ENCODE assay signal across 9 cellular contexts in genomic region chr22:42769574-42770447, GRCh38. TPM values are rescaled to one million over a fixed set of nuclear protein-coding genes. Genes with fewer than 3 reads are reported as not detected.
A peak's percentile ranks its signal among the peaks of the same experiment; 100 is the strongest.
DNase-seq lines count a peak whose midpoint lies in the region; ATAC-seq, FAIRE-seq and TF ChIP-seq lines count a peak whose summit lies in the region.
"Had no signal": no experiment of that assay in that cellular context is flagged by ENCODE, and none has a peak within 500 bp of the region (broad histone marks: within the 10 kb centered on the region; RNA-seq: fewer than 3 reads in every experiment).

No MANE protein-coding gene starts in this region.

- peaks cover 2% of the 10 kb centered on the region for H3K27me3 Mint-ChIP-seq in H9 (ENCODE audit: low read depth)
- H3K27me3 Mint-ChIP-seq in CD8-positive, alpha-beta T cell (ENCODE audit: low read depth), result peaks cover 7% of the 10 kb centered on the region

- H3K4me3 ChIP-seq in foreskin fibroblast (ENCODE audit: low read depth in 1 of 2, low read length in 2 of 2) (no peak overlapping the region), small intestine (ENCODE audit: low read depth in 1 of 2, low read length in 2 of 2) (no peak overlapping the region), SK-N-SH (ENCODE audit: low read depth in 2 of 2, low read length in 1 of 2) (no peak overlapping the region)
- no peak overlapping the region for H3K4me3 ChIP-seq in CD8-positive, alpha-beta T cell (ENCODE audit: low read depth, low read length)
- H3K4me3 ChIP-seq: PC-9 had no signal

- H3K56ac ChIP-seq in H9 (ENCODE audit: insufficient read length, low read depth, low read length), result no peak overlapping the region

- no peaks in the 10 kb centered on the region for H3K9me2 ChIP-seq in SK-N-SH

- H3K9ac ChIP-seq in H9 (ENCODE audit: extremely low read depth, insufficient read length, low read length) (no peak overlapping the region), SK-N-SH (no peak overlapping the region)

- intact Hi-C loops in CD8-positive, alpha-beta T cell (cut with DNase I, micrococcal nuclease), result no loop called here

- H3K27ac ChIP-seq in H9 (ENCODE audit: insufficient read length, low read depth, low read length), result no peak overlapping the region
- peak overlapping the region in 1 of 2 donors; percentile 49 for H3K27ac ChIP-seq in small intestine (ENCODE audit: low read depth in 1 of 2, low read length in 1 of 2)
- no peak overlapping the region for H3K27ac ChIP-seq in CD8-positive, alpha-beta T cell (ENCODE audit: low read depth, low read length)
- H3K27ac ChIP-seq in SK-N-SH (ENCODE audit: low read depth in 2 of 2, low read length in 1 of 2), result no peak overlapping the region
- H3K27ac ChIP-seq: PC-9 had no signal

- H3K4me3 Mint-ChIP-seq in H9, result no peak overlapping the region
- H3K4me3 Mint-ChIP-seq in CD8-positive, alpha-beta T cell, result no peak overlapping the region

- no peaks in the 10 kb centered on the region; a peak in 1 of 5 replicates for H3K9me3 Mint-ChIP-seq in H9
- H3K9me3 Mint-ChIP-seq in CD8-positive, alpha-beta T cell, result no peaks in the 10 kb centered on the region

- peaks cover 9 to 18% of the 10 kb centered on the region in 2 experiments; a peak in 3 of 4 replicates for H3K4me1 Mint-ChIP-seq in H9
- H3K4me1 Mint-ChIP-seq in CD8-positive, alpha-beta T cell (ENCODE audit: low read depth), result no peaks in the 10 kb centered on the region

- no peak overlapping the region for H2BK5ac ChIP-seq in H9 (ENCODE audit: insufficient read length, low read length)

- H2BK20ac ChIP-seq in H9 (ENCODE audit: low read depth, low read length, poor library complexity, severe bottlenecking), result no peak overlapping the region

- H3K4me2 ChIP-seq in H9 (ENCODE audit: insufficient read depth, insufficient read length, low read length) (no peak overlapping the region), SK-N-SH (no peak overlapping the region)
- H3K4me2 ChIP-seq: PC-9 had no signal

- CTCF ChIA-PET in GM10248 (lab: Yijun Ruan, JAX) (interaction anchor here (0.8 to 2.7 kb wide), 4 partner anchors 16 to 264 kb away, joined by 3 to 12 read pairs (median 5); no protein-coding TSS in a partner anchor), SK-N-SH (lab: Yijun Ruan, JAX) (no interaction called here)
- CTCF ChIA-PET in CD8-positive, alpha-beta T cell (lab: Charles Lee), result no interaction called here

- no peak for FAIRE-seq in small intestine (lab: Jason Lieb, UNC)

- H4K5ac ChIP-seq in H9 (ENCODE audit: insufficient read length, low read depth, low read length), result no peak overlapping the region

- no peak overlapping the region for H3K18ac ChIP-seq in H9 (ENCODE audit: insufficient read length, low read depth, low read length)

- no peak for TF ChIP-seq EP300 in SK-N-SH (IDR thresholded peaks at IDR 0.05; ENCODE audit: borderline replicate concordance in 1 of 2, low read depth in 1 of 2, low read length in 1 of 2)

- H3K79me1 ChIP-seq in H9 (ENCODE audit: insufficient read depth, low read depth, low read length, poor library complexity, severe bottlenecking), result no peaks in the 10 kb centered on the region

- ATAC-seq in CD8-positive, alpha-beta T cell, result no peak

- POLR2A ChIA-PET in GM10248 (lab: Yijun Ruan, JAX) (no interaction called here), SK-N-SH (lab: Yijun Ruan, JAX) (no interaction called here)
- POLR2A ChIA-PET in CD8-positive, alpha-beta T cell (lab: Charles Lee), result no interaction called here

- TF ChIP-seq CTCF in GM10248 (IDR thresholded peaks at IDR 0.05; ENCODE audit: control extremely low read depth, extremely low read depth, low read depth, missing control alignments) (no peak), H9 (conservative IDR thresholded peaks at IDR 0.05) (no peak), foreskin fibroblast (IDR thresholded peaks at IDR 0.05; ENCODE audit: low read depth, low read length) (no peak), SK-N-SH (IDR thresholded peaks at IDR 0.05) (no peak)
- no peak for TF ChIP-seq CTCF in CD8-positive, alpha-beta T cell (IDR thresholded peaks at IDR 0.05)

- H3K4me1 ChIP-seq in H9 (ENCODE audit: insufficient read depth, low read length), result no peaks in the 10 kb centered on the region
- no peaks in the 10 kb centered on the region for H3K4me1 ChIP-seq in small intestine (ENCODE audit: control insufficient read depth in 2 of 2, insufficient read depth in 1 of 2, low read depth in 1 of 2, low read length in 1 of 2)
- H3K4me1 ChIP-seq in CD8-positive, alpha-beta T cell (ENCODE audit: insufficient read depth, low read length), result no peaks in the 10 kb centered on the region
- H3K4me1 ChIP-seq in SK-N-SH (ENCODE audit: control insufficient read depth in 1 of 2, insufficient read depth in 2 of 2, low read depth in 1 of 2, low read length in 1 of 2), result no peaks in the 10 kb centered on the region; a peak in 1 of 4 replicates

- no peak overlapping the region for H4K91ac ChIP-seq in H9 (ENCODE audit: insufficient read length, low read depth, low read length)

- no peak for TF ChIP-seq RAD21 in SK-N-SH (IDR thresholded peaks at IDR 0.05; ENCODE audit: low read length)

- H2AK5ac ChIP-seq in H9 (ENCODE audit: insufficient read length, low read length), result no peak overlapping the region

- no peak overlapping the region for H3K23ac ChIP-seq in H9 (ENCODE audit: insufficient read length, low read depth, low read length)

- H3K9me3 ChIP-seq in H9 (ENCODE audit: control insufficient read depth, low read depth, low read length) (no peaks in the 10 kb centered on the region), small intestine (ENCODE audit: control insufficient read depth, low read depth) (no peaks in the 10 kb centered on the region), SK-N-SH (no peaks in the 10 kb centered on the region)
- no peaks in the 10 kb centered on the region for H3K9me3 ChIP-seq in CD8-positive, alpha-beta T cell (ENCODE audit: low read length)

- no peak overlapping the region; the same call in 1 of the 2 replicates for H3K14ac ChIP-seq in H9 (ENCODE audit: insufficient read depth, low read length)

- no peaks in the 10 kb centered on the region for H3F3A ChIP-seq in SK-N-SH (replicated peaks; ENCODE audit: insufficient read depth)

- H3K79me2 ChIP-seq in H9 (ENCODE audit: insufficient read depth, low read length) (no peaks in the 10 kb centered on the region), SK-N-SH (ENCODE audit: insufficient read depth) (no peaks in the 10 kb centered on the region)

- no peaks in the 10 kb centered on the region for H3K36me3 Mint-ChIP-seq in H9 (ENCODE audit: insufficient read depth in 1 of 3, low read depth in 3 of 3)
- H3K36me3 Mint-ChIP-seq in CD8-positive, alpha-beta T cell, result no peaks in the 10 kb centered on the region

- H2BK15ac ChIP-seq in H9 (ENCODE audit: low read depth, low read length), result no peak overlapping the region

- WGBS in H9 (ENCODE audit: extremely low coverage, insufficient read length, low lambda C conversion rate), result no CpG with 5 or more reads among the region's 50 CpGs
- WGBS in small intestine, 3 donors, result 23 to 38% (median 29%) methylated on average over 46 to 50 of the region's 50 CpGs
- WGBS in SK-N-SH (ENCODE audit: low lambda C conversion rate), result 85% methylated on average over 14 of the region's 50 CpGs

- no peaks in the 10 kb centered on the region for H3K36me3 ChIP-seq in small intestine (ENCODE audit: control insufficient read depth in 2 of 2, insufficient read depth in 2 of 2, low read length in 2 of 2)
- no peaks in the 10 kb centered on the region for H3K36me3 ChIP-seq in CD8-positive, alpha-beta T cell (ENCODE audit: insufficient read depth, low read length)
- no peaks in the 10 kb centered on the region for H3K36me3 ChIP-seq in SK-N-SH (replicated peaks in 1 of 2; ENCODE audit: control insufficient read depth in 1 of 2, insufficient read depth in 2 of 2, low read length in 1 of 2)

- peak overlapping the region; percentile 27 for H4K8ac ChIP-seq in H9 (replicated peaks; ENCODE audit: insufficient read length, low read depth, low read length)

- no peak overlapping the region for H3K27ac Mint-ChIP-seq in H9
- no peak overlapping the region for H3K27ac Mint-ChIP-seq in CD8-positive, alpha-beta T cell

- H4K20me1 ChIP-seq in H9 (ENCODE audit: control insufficient read depth, insufficient read depth, insufficient read length) (no peaks in the 10 kb centered on the region), SK-N-SH (ENCODE audit: insufficient read depth) (no peaks in the 10 kb centered on the region)

- no peaks in the 10 kb centered on the region for H3K23me2 ChIP-seq in H9 (ENCODE audit: insufficient read length, low read depth, low read length, poor library complexity, severe bottlenecking)

- H2AFZ ChIP-seq in H9 (ENCODE audit: low read length) (no peak overlapping the region), SK-N-SH (ENCODE audit: low read depth) (no peak overlapping the region)
- H2AFZ ChIP-seq: PC-9 had no signal

- DNase-seq in GM10248 (ENCODE audit: extremely low spot score), result peak; percentile 89
- no peak for DNase-seq in H9
- DNase-seq in NOMO-1 (lab: John Stamatoyannopoulos, UW; ENCODE audit: unreplicated experiment in 2 of 2), result peak; percentile 43 to 45
- DNase-seq in foreskin fibroblast, result peak; percentile 74 to 90
- peak; percentile 64 for DNase-seq in small intestine
- DNase-seq in CD8-positive, alpha-beta T cell, result no peak
- DNase-seq in amygdala (lab: John Stamatoyannopoulos, UW), result no peak
- DNase-seq in SK-N-SH, result no peak

- H3K27me3 ChIP-seq in H9 (ENCODE audit: insufficient read depth, low read length) (no peaks in the 10 kb centered on the region), small intestine (ENCODE audit: control insufficient read depth in 2 of 2, insufficient read depth in 2 of 2, low read length in 2 of 2) (no peaks in the 10 kb centered on the region), SK-N-SH (ENCODE audit: insufficient read depth) (no peaks in the 10 kb centered on the region)
- H3K27me3 ChIP-seq in CD8-positive, alpha-beta T cell (ENCODE audit: insufficient read depth, low read length), result no peaks in the 10 kb centered on the region

- H3T11ph ChIP-seq in H9 (ENCODE audit: low read length), result no peak overlapping the region

- H2BK12ac ChIP-seq in H9 (ENCODE audit: insufficient read length, low read depth, low read length), result no peak overlapping the region

- no peak overlapping the region for H2BK120ac ChIP-seq in H9 (ENCODE audit: low read depth, low read length, poor library complexity, severe bottlenecking)

- H3K4ac ChIP-seq in H9 (ENCODE audit: low read depth, low read length), result no peak overlapping the region

TF ChIP-seq in SK-N-SH, 30 proteins besides CTCF, POLR2A, EP300 and RAD21 (continues in another document):
- TF ChIP-seq FOXJ3 (CRISPR knock-in tag; IDR thresholded peaks at IDR 0.05) (no peak), TAF1 (IDR thresholded peaks at IDR 0.05; ENCODE audit: borderline replicate concordance, low read depth, low read length) (no peak), NFIC (IDR thresholded peaks at IDR 0.05; ENCODE audit: borderline replicate concordance) (no peak), JUND (IDR thresholded peaks at IDR 0.05) (no peak), GATA2 (CRISPR knock-in tag; IDR thresholded peaks at IDR 0.05) (no peak)

RNA-seq across cellular contexts. Expression of gene A4GALT, which starts 49.1 kb away (rescaled TPM):
- total RNA-seq in H9 (2021), result 3.4 and 4.8 TPM in 2 replicates
- polyA plus RNA-seq in small intestine (10 to 100 TPM in 1 of 3 donors, 1 to 10 TPM in 2; 1.1 to 23.0 (median 3.2) TPM), SK-N-SH (2012; rRNA removed) (5.2 and 9.5 TPM in 2 replicates)
- total RNA-seq in CD8-positive, alpha-beta T cell, result not detected
- 5.3 and 6.8 TPM in 2 replicates for polyA plus RNA-seq in SK-N-SH (2012; cell fraction: cytosol; rRNA removed)
- polyA plus RNA-seq in SK-N-SH (2012; cell fraction: nucleus; rRNA removed), result 6.1 and 6.4 TPM in 2 replicates

Comparison
In these comparisons a context has a peak if more than half of its experiments do, and no peak if none do; other contexts are left out.
1. DNase-seq: peak in GM10248 (single experiment), NOMO-1 (2 of 2), foreskin fibroblast (2 of 2) and small intestine (single experiment); none in H9 (single experiment), CD8-positive, alpha-beta T cell (0 of 7), amygdala (0 of 56) and SK-N-SH (single experiment).